ENCODE assay signal across 2 cellular contexts in the genomic region with DNA sequence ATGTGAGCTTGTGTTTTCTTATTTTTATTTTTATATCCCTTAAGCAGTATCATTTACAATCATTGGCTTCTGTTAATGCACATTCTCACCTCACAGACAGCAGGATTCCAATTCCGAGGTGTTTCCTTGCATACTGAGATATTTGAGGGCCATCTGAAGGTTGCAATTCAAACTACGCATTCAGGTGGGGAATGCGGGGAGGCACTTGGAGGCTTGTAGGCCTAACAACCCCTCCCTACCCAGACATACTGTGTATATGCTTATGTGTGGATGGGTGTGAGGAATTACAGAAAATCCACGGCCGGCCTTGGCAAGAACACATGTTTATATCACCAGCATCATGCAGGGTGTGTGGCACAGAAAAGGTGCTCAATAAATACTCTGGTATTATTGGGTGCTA.
TF ChIP-seq lines count a peak whose summit lies in the region.

No MANE protein-coding gene starts in this region.

TF ChIP-seq in GM23338, 12 proteins besides CTCF, POLR2A, EP300 and RAD21 (continued from another document):
- TF ChIP-seq ZNF462 (CRISPR knock-in tag; IDR thresholded peaks at IDR 0.05) (no peak), ETS1 (IDR thresholded peaks at IDR 0.05) (no peak), EZH2phosphoT487 (IDR thresholded peaks at IDR 0.05; ENCODE audit: unreplicated experiment) (no peak)
- TF ChIP-seq, protein P1, sequence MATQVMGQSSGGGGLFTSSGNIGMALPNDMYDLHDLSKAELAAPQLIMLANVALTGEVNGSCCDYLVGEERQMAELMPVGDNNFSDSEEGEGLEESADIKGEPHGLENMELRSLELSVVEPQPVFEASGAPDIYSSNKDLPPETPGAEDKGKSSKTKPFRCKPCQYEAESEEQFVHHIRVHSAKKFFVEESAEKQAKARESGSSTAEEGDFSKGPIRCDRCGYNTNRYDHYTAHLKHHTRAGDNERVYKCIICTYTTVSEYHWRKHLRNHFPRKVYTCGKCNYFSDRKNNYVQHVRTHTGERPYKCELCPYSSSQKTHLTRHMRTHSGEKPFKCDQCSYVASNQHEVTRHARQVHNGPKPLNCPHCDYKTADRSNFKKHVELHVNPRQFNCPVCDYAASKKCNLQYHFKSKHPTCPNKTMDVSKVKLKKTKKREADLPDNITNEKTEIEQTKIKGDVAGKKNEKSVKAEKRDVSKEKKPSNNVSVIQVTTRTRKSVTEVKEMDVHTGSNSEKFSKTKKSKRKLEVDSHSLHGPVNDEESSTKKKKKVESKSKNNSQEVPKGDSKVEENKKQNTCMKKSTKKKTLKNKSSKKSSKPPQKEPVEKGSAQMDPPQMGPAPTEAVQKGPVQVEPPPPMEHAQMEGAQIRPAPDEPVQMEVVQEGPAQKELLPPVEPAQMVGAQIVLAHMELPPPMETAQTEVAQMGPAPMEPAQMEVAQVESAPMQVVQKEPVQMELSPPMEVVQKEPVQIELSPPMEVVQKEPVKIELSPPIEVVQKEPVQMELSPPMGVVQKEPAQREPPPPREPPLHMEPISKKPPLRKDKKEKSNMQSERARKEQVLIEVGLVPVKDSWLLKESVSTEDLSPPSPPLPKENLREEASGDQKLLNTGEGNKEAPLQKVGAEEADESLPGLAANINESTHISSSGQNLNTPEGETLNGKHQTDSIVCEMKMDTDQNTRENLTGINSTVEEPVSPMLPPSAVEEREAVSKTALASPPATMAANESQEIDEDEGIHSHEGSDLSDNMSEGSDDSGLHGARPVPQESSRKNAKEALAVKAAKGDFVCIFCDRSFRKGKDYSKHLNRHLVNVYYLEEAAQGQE (IDR thresholded peaks at IDR 0.05; ENCODE audit: unreplicated experiment), result no peak

TF ChIP-seq in WTC11, 78 proteins besides CTCF, POLR2A, EP300 and RAD21 (continued from another document):
- TF ChIP-seq, protein P2, sequence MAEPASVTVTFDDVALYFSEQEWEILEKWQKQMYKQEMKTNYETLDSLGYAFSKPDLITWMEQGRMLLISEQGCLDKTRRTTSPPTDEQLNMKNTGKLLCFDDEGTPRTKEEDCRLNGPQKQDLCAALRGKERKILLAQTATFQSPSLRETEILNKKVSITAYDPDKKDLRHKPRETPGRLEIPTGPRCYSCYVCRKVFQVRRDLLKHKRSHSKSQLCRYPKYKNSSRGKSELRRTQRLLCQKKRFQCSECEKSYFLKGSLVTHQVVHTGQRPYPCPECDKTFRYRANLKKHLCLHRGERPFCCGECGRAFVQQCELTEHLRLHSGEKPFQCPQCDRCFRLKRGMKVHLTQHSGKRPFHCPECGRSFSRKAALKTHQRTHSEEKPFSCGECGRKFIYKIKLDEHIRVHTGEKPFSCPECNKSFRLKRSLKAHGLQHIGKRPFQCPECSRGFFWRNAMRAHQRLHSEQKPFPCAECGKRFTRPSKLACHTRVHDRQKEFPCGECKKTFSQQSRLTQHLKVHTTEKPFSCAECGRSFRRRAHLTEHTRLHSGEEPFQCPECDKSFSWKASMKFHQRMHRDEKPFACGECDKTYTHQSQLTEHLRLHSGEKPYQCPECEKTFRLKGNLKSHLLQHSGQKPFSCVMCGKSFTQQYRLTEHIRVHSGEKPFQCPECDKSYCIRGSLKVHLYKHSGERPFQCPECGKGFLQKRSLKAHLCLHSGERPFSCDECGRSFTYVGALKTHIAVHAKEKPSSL (CRISPR knock-in tag; conservative IDR thresholded peaks at IDR 0.05), result no peak
- TF ChIP-seq ATF2 (CRISPR knock-in tag; IDR thresholded peaks at IDR 0.05; ENCODE audit: borderline replicate concordance, low read depth) (no peak), MYBL2 (CRISPR knock-in tag; IDR thresholded peaks at IDR 0.05) (no peak)
